Comparison of ENCODE assay signal across 14 cellular contexts in the genomic region with DNA sequence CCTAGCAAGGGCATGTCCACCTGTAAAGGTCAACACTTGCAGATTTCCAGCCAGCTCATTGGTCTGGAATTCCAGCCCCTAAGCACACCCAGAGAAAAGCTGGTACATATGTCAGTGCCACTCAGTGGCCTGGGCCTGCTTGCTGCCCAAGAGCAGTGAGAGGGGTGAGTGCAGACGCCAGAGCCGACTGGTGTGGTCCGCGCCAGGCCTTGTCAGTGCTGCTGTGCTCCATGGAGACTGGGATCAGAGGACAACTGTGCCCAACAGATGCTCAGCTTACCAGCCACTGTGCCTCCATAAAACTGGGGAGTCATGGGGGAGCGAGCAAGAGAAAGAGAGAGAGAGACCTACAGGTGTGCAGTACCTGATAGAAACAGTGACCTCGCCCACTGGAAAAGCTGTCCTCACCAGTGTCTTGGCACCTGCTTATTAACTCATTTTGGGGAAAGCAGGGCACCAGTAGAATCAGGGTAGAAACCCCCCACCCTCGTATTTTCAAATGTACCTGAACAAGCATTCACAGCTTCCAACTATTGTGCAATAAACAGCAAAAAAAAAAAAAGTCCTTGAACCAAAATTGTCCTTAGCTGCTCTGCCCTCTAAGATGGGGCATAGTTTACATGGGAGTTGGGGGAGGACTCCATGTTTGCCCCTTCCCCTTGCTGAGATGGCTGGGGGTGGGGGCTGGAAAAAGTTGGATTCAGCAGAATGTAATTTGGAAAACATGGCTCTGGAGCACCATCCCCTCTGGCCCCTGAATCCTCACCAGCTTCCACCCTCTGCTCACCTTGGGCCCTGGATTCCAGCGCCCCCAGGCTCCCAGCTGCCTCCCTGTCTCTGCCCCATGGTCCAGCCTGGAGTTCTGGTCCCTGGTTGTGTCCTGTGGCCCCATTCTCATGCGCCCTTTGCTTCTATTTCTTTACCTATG. TPM values are rescaled to one million over a fixed set of nuclear protein-coding genes. Genes with fewer than 3 reads are reported as not detected.
DNase-seq lines count a peak whose midpoint lies in the region; ATAC-seq and TF ChIP-seq lines count a peak whose summit lies in the region.
"Had no signal": no experiment of that assay in that cellular context is flagged by ENCODE, and none has a peak within 500 bp of the region (broad histone marks: within the 10 kb centered on the region; RNA-seq: fewer than 3 reads in every experiment).

No MANE protein-coding gene starts in this region.

- intact Hi-C loops in activated CD4-positive, alpha-beta T cell treated with anti-CD3 and anti-CD28 coated beads for 36 hours (cut with DNase I, micrococcal nuclease), result loop anchor here (2.0 kb wide), 5 partner anchors 91 to 403 kb away; partner anchors contain the start of genes SP110 (in 2 of the 2), FBXO36 (in 1 of the 2), SP100 (in 1 of the 2) and TRIP12 (in 1 of the 2)

- H3K9me3 Mint-ChIP-seq in activated CD4-positive, alpha-beta T cell treated with anti-CD3 and anti-CD28 coated beads for 36 hours (ENCODE audit: low read depth), result peaks cover 3% of the 10 kb centered on the region
- H3K9me3 Mint-ChIP-seq in HFFc6, result peaks cover 14% of the 10 kb centered on the region
- H3K9me3 Mint-ChIP-seq in activated naive CD4-positive, alpha-beta T cell treated with anti-CD3 and anti-CD28 coated beads, Interleukin-2, amount 50 U/mL, for 72 hours, result peaks cover 0 to 13% of the 10 kb centered on the region in 2 donors

- CTCF ChIA-PET in activated CD4-positive, alpha-beta T cell treated with anti-CD3 and anti-CD28 coated beads for 36 hours (lab: Charles Lee), result interaction anchor here (0.7 kb wide), 1 partner anchor 796 kb away, joined by 3 read pairs; no protein-coding TSS in a partner anchor

- H3K4me3 ChIP-seq in neuron (ENCODE audit: low read length), result no peak overlapping the region

- no peak for DNase-seq in activated CD4-positive, alpha-beta T cell treated with anti-CD3 and anti-CD28 coated beads for 36 hours
- no peak for DNase-seq in activated CD4-positive, alpha-beta T cell treated with anti-CD3 and anti-CD28 coated beads for 4 hours
- DNase-seq in HFFc6, result no peak
- DNase-seq in activated naive CD4-positive, alpha-beta T cell treated with anti-CD3 and anti-CD28 coated beads, Interleukin-2, amount 50 U/mL, for 72 hours (ENCODE audit: low spot score in 2 of 2), result no peak
- DNase-seq in stimulated activated CD4-positive, alpha-beta T cell treated with anti-CD3 and anti-CD28 coated beads, Interleukin-2, amount 100 ng/mL, for 24 hours, result no peak
- no peak for DNase-seq in HCEC 1CT
- no peak for DNase-seq in mucosa of gallbladder (ENCODE audit: low spot score)
- DNase-seq: dorsolateral prefrontal cortex; heart right ventricle; NCI-H1694 treated with DMSO at 0.1 percent for 48 hours; NCI-H446 treated with DMSO at 0.1 percent for 48 hours; stimulated activated CD4-positive, alpha-beta T cell treated with anti-CD3 and anti-CD28 coated beads, Interleukin-15, amount 100 ng/mL, for 24 hours had no signal

- peaks cover 6% of the 10 kb centered on the region for H3K9me3 ChIP-seq in neuron (ENCODE audit: low read length)
- H3K9me3 ChIP-seq: SJSA1 had no signal

- H3K4me1 ChIP-seq in neuron (ENCODE audit: insufficient read depth, low read length), result peaks cover 3% of the 10 kb centered on the region

- peaks cover 62% of the 10 kb centered on the region for H3K4me1 Mint-ChIP-seq in activated CD4-positive, alpha-beta T cell treated with anti-CD3 and anti-CD28 coated beads for 36 hours
- peaks cover 43% of the 10 kb centered on the region for H3K4me1 Mint-ChIP-seq in HFFc6 (ENCODE audit: low read depth)

- POLR2A ChIA-PET in activated CD4-positive, alpha-beta T cell treated with anti-CD3 and anti-CD28 coated beads for 36 hours (lab: Charles Lee), result no interaction called here

- H3K27me3 Mint-ChIP-seq in activated CD4-positive, alpha-beta T cell treated with anti-CD3 and anti-CD28 coated beads for 36 hours, result no peaks in the 10 kb centered on the region
- peaks cover 8% of the 10 kb centered on the region for H3K27me3 Mint-ChIP-seq in HFFc6 (ENCODE audit: insufficient read depth)

- no peaks in the 10 kb centered on the region for H3K27me3 ChIP-seq in neuron (ENCODE audit: insufficient read depth, low read length)
- H3K27me3 ChIP-seq: dorsolateral prefrontal cortex, heart right ventricle, SJSA1 had no signal

- no peaks in the 10 kb centered on the region for H3K36me3 ChIP-seq in neuron (ENCODE audit: insufficient read depth, low read length)

- peak overlapping the region; percentile 4 for H2AFZ ChIP-seq in neuron (ENCODE audit: low read depth, low read length)

- no peak for TF ChIP-seq CTCF in HFFc6 (IDR thresholded peaks at IDR 0.05)

- ATAC-seq in activated CD4-positive, alpha-beta T cell treated with anti-CD3 and anti-CD28 coated beads for 36 hours, result no peak
- no peak for ATAC-seq in activated naive CD4-positive, alpha-beta T cell treated with anti-CD3 and anti-CD28 coated beads, Interleukin-2, amount 50 U/mL, for 72 hours

- H3K4me3 Mint-ChIP-seq in activated CD4-positive, alpha-beta T cell treated with anti-CD3 and anti-CD28 coated beads for 36 hours, result peak overlapping the region; percentile 89
- 0 out of 2 replicates have a peak overlapping the region, but pooled peaks have one; percentile 17 for H3K4me3 Mint-ChIP-seq in HFFc6

- peak overlapping the region; percentile 98 for H3K27ac Mint-ChIP-seq in activated CD4-positive, alpha-beta T cell treated with anti-CD3 and anti-CD28 coated beads for 36 hours
- H3K27ac Mint-ChIP-seq in HFFc6, result no peak overlapping the region
- H3K27ac Mint-ChIP-seq in activated naive CD4-positive, alpha-beta T cell treated with anti-CD3 and anti-CD28 coated beads, Interleukin-2, amount 50 U/mL, for 72 hours, result peak overlapping the region; percentile 98 to 99

- H3K36me3 Mint-ChIP-seq in activated CD4-positive, alpha-beta T cell treated with anti-CD3 and anti-CD28 coated beads for 36 hours (ENCODE audit: low read depth), result peaks cover 28% of the 10 kb centered on the region
- H3K36me3 Mint-ChIP-seq in HFFc6 (ENCODE audit: low read depth), result peaks cover 47% of the 10 kb centered on the region
- H3K36me3 Mint-ChIP-seq in activated naive CD4-positive, alpha-beta T cell treated with anti-CD3 and anti-CD28 coated beads, Interleukin-2, amount 50 U/mL, for 72 hours, result peaks cover 38 to 55% of the 10 kb centered on the region in 2 donors

RNA-seq across cellular contexts. Expression of gene SP140L, which starts 1.4 kb away (rescaled TPM):
- total RNA-seq in activated CD4-positive, alpha-beta T cell treated with anti-CD3 and anti-CD28 coated beads for 36 hours, result 10 to 100 TPM; 40.1 to 43.4 TPM
- 10 to 100 TPM; 18.4 to 23.9 (median 19.6) TPM for total RNA-seq in HFFc6 (2021; fragmentation: NEBNext Ultra II Directional; extraction: Animal tissue kit (Norgen Biotek cat#: 25700))
- 10 to 100 TPM; 52.8 to 71.2 TPM for total RNA-seq in activated naive CD4-positive, alpha-beta T cell treated with anti-CD3 and anti-CD28 coated beads, Interleukin-2, amount 50 U/mL, for 72 hours
- 19.5 TPM for total RNA-seq in mucosa of gallbladder
